ENCODE assay signal across 21 cellular contexts in genomic region chr18:43794363-43794762, GRCh38.
"Had no signal": no experiment of that assay in that cellular context is flagged by ENCODE, and none has a peak within 500 bp of the region (broad histone marks: within the 10 kb centered on the region; RNA-seq: fewer than 3 reads in every experiment).

No MANE protein-coding gene starts in this region.

- ATAC-seq: Panc1, PC-3 had no signal

- H3K9me3 ChIP-seq: SK-N-SH had no signal

- H3K27ac ChIP-seq: HL-60 had no signal

- DNase-seq: KBM-7, MV-4-11, NCI-H1048, NCI-H1105, NCI-H1417, NCI-H1436 treated with DMSO at 0.1 percent for 48 hours, NCI-H1694, NCI-H187 treated with DMSO at 0.1 percent for 48 hours, NCI-H2029 treated with DMSO at 0.1 percent for 48 hours, NCI-H2171, NCI-H446, NCI-H510A, NCI-H524 treated with DMSO at 0.1 percent for 48 hours, NCI-H69, NCI-H774, PC-3, SHP77, SK-N-SH, SW 1271 had no signal
